Comparison of ENCODE assay signal across 8 cellular contexts in the genomic region with DNA sequence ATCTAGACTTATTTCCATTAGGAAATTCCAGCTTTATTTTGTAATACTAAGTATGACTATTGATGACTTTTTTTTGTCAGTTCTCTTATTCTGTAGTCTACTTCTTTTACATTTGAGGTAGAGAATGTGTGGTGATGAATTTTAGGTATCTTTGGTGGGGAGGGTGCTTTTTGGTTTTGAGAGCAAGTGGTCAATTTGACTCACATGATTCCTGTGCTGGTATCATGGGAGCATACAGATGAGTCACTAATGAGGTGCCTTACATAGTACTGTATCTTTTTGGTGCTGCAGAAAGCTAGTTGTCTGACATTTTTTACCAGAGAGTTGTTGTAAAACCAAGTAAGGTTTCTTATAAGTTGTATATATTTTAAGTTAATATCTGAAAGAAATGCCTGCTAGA. TPM values are rescaled to one million over a fixed set of nuclear protein-coding genes. Genes with fewer than 3 reads are reported as not detected.
DNase-seq lines count a peak whose midpoint lies in the region; ATAC-seq and TF ChIP-seq lines count a peak whose summit lies in the region.

No MANE protein-coding gene starts in this region.

- ATAC-seq in GM19043 (IDR thresholded peaks at IDR 0.05; ENCODE audit: low read depth, unreplicated experiment) (peak; percentile 74), HG03280 (IDR thresholded peaks at IDR 0.05; ENCODE audit: unreplicated experiment) (peak; percentile 74)

- TF ChIP-seq CTCF in AG04450 (IDR thresholded peaks at IDR 0.05; ENCODE audit: low read depth, low read length) (no peak), Peyer's patch (IDR thresholded peaks at IDR 0.05) (no peak), colonic mucosa (IDR thresholded peaks at IDR 0.05) (no peak)

- H3K9me3 ChIP-seq in AG04450 (ENCODE audit: control insufficient read depth, insufficient read depth, low read length): no peaks in the 10 kb centered on the region; the same call in 1 of the 2 replicates
- H3K9me3 ChIP-seq in Peyer's patch: no peaks in the 10 kb centered on the region
- H3K9me3 ChIP-seq in colonic mucosa: no peaks in the 10 kb centered on the region

- H3K4me1 ChIP-seq in Peyer's patch: peaks cover 0 to 14% (median 0%) of the 10 kb centered on the region in 4 donors
- no peaks in the 10 kb centered on the region for H3K4me1 ChIP-seq in colonic mucosa

- CTCF ChIA-PET in AG04450 (lab: Charles Lee): no interaction called here

- POLR2A ChIA-PET in AG04450 (lab: Yijun Ruan, JAX): interaction anchor here (0.5 kb wide), 1 partner anchor 42 kb away, joined by 5 read pairs; no protein-coding TSS in a partner anchor

- H3K36me3 ChIP-seq in Peyer's patch (no peaks in the 10 kb centered on the region), colonic mucosa (no peaks in the 10 kb centered on the region)

- H3K4me3 ChIP-seq in AG04450 (ENCODE audit: low read depth, low read length) (no peak overlapping the region), Peyer's patch (no peak overlapping the region), colonic mucosa (no peak overlapping the region)

- DNase-seq in AG04450 (ENCODE audit: low read depth, low spot score) (peak; percentile 16), dermis blood vessel endothelial cell (peak; percentile 33), Peyer's patch (no peak), SKM-1 (lab: John Stamatoyannopoulos, UW; ENCODE audit: unreplicated experiment) (no peak), colonic mucosa (no peak)
- DNase-seq in activated CD8-positive, alpha-beta memory T cell treated with anti-CD3 and anti-CD28 coated beads for 24 hours: no peak

- intact Hi-C loops in colonic mucosa (cut with DNase I): no loop called here

- no peak for TF ChIP-seq POLR2A in Peyer's patch (IDR thresholded peaks at IDR 0.05)

- H3K27ac ChIP-seq in AG04450 (ENCODE audit: low read depth, low read length) (no peak overlapping the region), Peyer's patch (no peak overlapping the region), colonic mucosa (no peak overlapping the region)

- H3K9ac ChIP-seq in colonic mucosa (ENCODE audit: low read depth in 2 of 2, low read length in 2 of 2): no peak overlapping the region

- H3K27me3 ChIP-seq in AG04450 (ENCODE audit: control insufficient read depth, insufficient read depth, low read length) (no peaks in the 10 kb centered on the region), Peyer's patch (no peaks in the 10 kb centered on the region), colonic mucosa (no peaks in the 10 kb centered on the region)

RNA-seq across cellular contexts. Expression of a gene that starts 35.3 kb away (rescaled TPM):
- 43.4 and 64.8 TPM in 2 replicates for polyA plus RNA-seq in AG04450 (2011; rRNA removed)
- polyA minus RNA-seq in AG04450 (2011; rRNA and poly(A)+ RNA removed): 63.9 and 91.7 TPM in 2 replicates
- 63.0 and 71.6 TPM in 2 replicates for total RNA-seq in dermis blood vessel endothelial cell
- 100 to 1,000 TPM; 116 to 218 (median 152) TPM for total RNA-seq in Peyer's patch
- total RNA-seq in colonic mucosa: 100 to 1,000 TPM in 1 of 2 donors, 10 to 100 TPM in 1; 69.3 to 110 TPM

Comparison
In these comparisons a context has a peak if more than half of its experiments do, and no peak if none do; other contexts are left out.
1. DNase-seq: peak in AG04450 (single experiment) and dermis blood vessel endothelial cell (single experiment); none in Peyer's patch (0 of 3), SKM-1 (single experiment), activated CD8-positive, alpha-beta memory T cell treated with anti-CD3 and anti-CD28 coated beads for 24 hours (single experiment) and colonic mucosa (single experiment).